In genomic region chr12:124211753-124212152, GRCh38 we compare ENCODE assay signal across 7 cellular contexts.
"Had no signal": no experiment of that assay in that cellular context is flagged by ENCODE, and none has a peak within 500 bp of the region (broad histone marks: within the 10 kb centered on the region; RNA-seq: fewer than 3 reads in every experiment).

No MANE protein-coding gene starts in this region.

- H3K27ac ChIP-seq: HL-60, KMS-11 had no signal

- H3K4me1 Mint-ChIP-seq: IgD-negative memory B cell had no signal

- FAIRE-seq: HTR-8/SVneo had no signal

- H3K27ac Mint-ChIP-seq: IgD-negative memory B cell had no signal

- H3K36me3 Mint-ChIP-seq: IgD-negative memory B cell had no signal

- H3K9ac ChIP-seq: KMS-11 had no signal

- H3K4me2 ChIP-seq: KMS-11 had no signal

- DNase-seq: IMR-90, KBM-7, KG1 had no signal

- H3K4me3 Mint-ChIP-seq: IgD-negative memory B cell had no signal
